Comparison of ENCODE assay signal across 1 cellular context in the genomic region with DNA sequence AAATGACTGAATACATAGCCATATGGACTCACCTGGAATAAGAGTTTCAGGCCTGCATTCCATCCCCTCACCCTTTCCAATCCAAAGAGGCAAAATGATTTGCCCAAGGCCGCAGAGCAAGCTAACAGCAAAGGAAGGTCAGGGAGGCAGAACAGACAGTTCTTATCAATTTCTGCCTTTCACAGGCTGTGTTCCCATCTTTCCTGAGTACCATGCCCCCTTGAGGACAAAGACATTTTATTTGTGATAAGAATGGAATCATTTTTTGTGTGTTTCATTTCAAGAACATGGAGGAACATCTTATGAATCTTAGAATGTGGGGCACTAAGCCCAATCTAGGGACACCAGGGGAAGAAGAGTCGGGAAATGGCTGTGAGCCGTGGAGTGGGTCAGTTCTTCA.
TF ChIP-seq lines count a peak whose summit lies in the region.

No MANE protein-coding gene starts in this region.

TF ChIP-seq in SK-N-SH treated with all-trans-retinoic acid at 6 μM for 48 hours, 23 proteins besides CTCF, POLR2A, EP300 and RAD21 (continued from another document):
- no peak for TF ChIP-seq PATZ1 (CRISPR knock-in tag; IDR thresholded peaks at IDR 0.05; ENCODE audit: borderline replicate concordance)
- TF ChIP-seq, protein P1, sequence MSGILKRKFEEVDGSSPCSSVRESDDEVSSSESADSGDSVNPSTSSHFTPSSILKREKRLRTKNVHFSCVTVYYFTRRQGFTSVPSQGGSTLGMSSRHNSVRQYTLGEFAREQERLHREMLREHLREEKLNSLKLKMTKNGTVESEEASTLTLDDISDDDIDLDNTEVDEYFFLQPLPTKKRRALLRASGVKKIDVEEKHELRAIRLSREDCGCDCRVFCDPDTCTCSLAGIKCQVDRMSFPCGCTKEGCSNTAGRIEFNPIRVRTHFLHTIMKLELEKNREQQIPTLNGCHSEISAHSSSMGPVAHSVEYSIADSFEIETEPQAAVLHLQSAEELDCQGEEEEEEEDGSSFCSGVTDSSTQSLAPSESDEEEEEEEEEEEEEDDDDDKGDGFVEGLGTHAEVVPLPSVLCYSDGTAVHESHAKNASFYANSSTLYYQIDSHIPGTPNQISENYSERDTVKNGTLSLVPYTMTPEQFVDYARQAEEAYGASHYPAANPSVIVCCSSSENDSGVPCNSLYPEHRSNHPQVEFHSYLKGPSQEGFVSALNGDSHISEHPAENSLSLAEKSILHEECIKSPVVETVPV (CRISPR knock-in tag; IDR thresholded peaks at IDR 0.05): no peak
